Comparison of ENCODE assay signal across 9 cellular contexts in the genomic region with DNA sequence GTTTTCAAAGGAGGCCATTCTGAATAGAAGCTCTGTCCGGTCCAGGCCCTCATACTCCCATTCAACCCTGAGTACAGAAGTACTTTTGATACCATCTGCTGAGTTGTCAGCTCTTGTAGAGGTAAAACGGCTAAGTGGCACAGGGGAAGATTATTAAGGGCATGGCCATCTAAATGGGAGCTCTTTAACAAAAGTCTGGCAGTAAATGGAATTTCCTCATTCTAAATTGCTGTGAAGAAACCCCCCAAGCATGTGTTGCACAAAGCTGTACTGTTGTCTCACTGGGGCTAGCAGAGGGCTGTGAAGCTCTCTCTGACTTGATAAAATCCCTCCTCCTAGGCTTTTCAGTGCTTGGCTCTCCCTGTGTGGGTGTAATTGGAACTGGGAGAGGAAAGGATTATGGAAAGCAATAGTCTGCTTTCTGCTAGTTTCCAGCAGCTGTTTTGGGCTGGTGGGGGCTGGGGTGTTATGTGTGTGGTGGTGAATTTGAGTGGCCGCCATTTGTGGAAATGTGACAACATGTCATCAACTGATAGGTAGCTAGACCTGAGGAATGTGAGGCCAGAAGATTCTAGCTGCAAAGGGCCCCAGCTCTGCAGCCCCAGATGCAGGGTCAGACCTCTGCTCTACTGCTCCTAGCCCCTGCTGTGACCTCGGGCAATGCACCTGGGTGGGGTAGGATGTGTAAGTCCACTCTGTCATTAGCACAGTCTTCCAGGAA.
A peak's percentile ranks its signal among the peaks of the same experiment; 100 is the strongest.
DNase-seq lines count a peak whose midpoint lies in the region; ATAC-seq and TF ChIP-seq lines count a peak whose summit lies in the region.
"Had no signal": no experiment of that assay in that cellular context is flagged by ENCODE, and none has a peak within 500 bp of the region (broad histone marks: within the 10 kb centered on the region; RNA-seq: fewer than 3 reads in every experiment).

No MANE protein-coding gene starts in this region.

- H3K4me1 Mint-ChIP-seq in mesothelial cell of epicardium, result peaks cover 66% of the 10 kb centered on the region
- H3K4me1 Mint-ChIP-seq in type B pancreatic cell (ENCODE audit: unreplicated experiment), result peaks cover 65% of the 10 kb centered on the region

- peak overlapping the region; percentile 57 to 95 (median 87) for H3K27ac ChIP-seq in dorsolateral prefrontal cortex
- H3K27ac ChIP-seq in PC-3 (ENCODE audit: low read length), result no peak overlapping the region

- H3K36me3 ChIP-seq in PC-3 (ENCODE audit: low read depth, low read length), result 0 out of 2 replicates have a peak, but pooled peaks cover 4% of the 10 kb centered on the region

- peaks cover 51% of the 10 kb centered on the region for H4K20me1 ChIP-seq in PC-3 (ENCODE audit: low read length)

- no peaks in the 10 kb centered on the region for H3K9me2 ChIP-seq in PC-3 (replicated peaks; ENCODE audit: low read length)

- BruUV-seq in PC-3 (replicated peaks; lab: Mats Ljungman, UMichigan), result no TSS peak

- H3K79me2 ChIP-seq in PC-3 (ENCODE audit: low read length), result peaks cover 90% of the 10 kb centered on the region

- H3K27ac Mint-ChIP-seq in mesothelial cell of epicardium, result peak overlapping the region; percentile 80
- peak overlapping the region; percentile 69 for H3K27ac Mint-ChIP-seq in type B pancreatic cell

- H3F3A ChIP-seq in PC-3 (ENCODE audit: low read length, unreplicated experiment), result no peaks in the 10 kb centered on the region

- H3K27me3 Mint-ChIP-seq in mesothelial cell of epicardium (ENCODE audit: low read depth) (no peaks in the 10 kb centered on the region), type B pancreatic cell (no peaks in the 10 kb centered on the region)

- H3K9me3 Mint-ChIP-seq in mesothelial cell of epicardium (peaks cover 3% of the 10 kb centered on the region), type B pancreatic cell (peaks cover 5% of the 10 kb centered on the region)

- DNase-seq in NOMO-1 treated with DMSO at 0.1 percent for 48 hours (lab: John Stamatoyannopoulos, UW; ENCODE audit: unreplicated experiment), result peak; percentile 18
- no peak for DNase-seq in NOMO-1 treated with dmso at 0.1 percent for 144 hours (lab: John Stamatoyannopoulos, UW; ENCODE audit: unreplicated experiment)
- DNase-seq in dorsolateral prefrontal cortex, result peak in 1 of 10 donors; percentile 54
- DNase-seq in mesothelial cell of epicardium (ENCODE audit: low spot score in 2 of 2, unreplicated experiment in 2 of 2), result no peak
- no peak for DNase-seq in type B pancreatic cell (ENCODE audit: extremely low spot score, unreplicated experiment)
- no peak for DNase-seq in PC-3
- DNase-seq: NCI-H2171 had no signal

- no peak overlapping the region for H3K9ac ChIP-seq in PC-3 (ENCODE audit: low read length)

- H3K9me3 ChIP-seq in PC-3 (ENCODE audit: low read length), result no peaks in the 10 kb centered on the region

- H3K4me2 ChIP-seq in PC-3 (ENCODE audit: low read length), result no peak overlapping the region

- POLR2A ChIA-PET in PC-3 (lab: Charles Lee; ENCODE audit: unreplicated experiment), result interaction anchor here (0.6 kb wide), 1 partner anchor 497 kb away, joined by 4 read pairs; no protein-coding TSS in a partner anchor

- H3K4me3 Mint-ChIP-seq in mesothelial cell of epicardium, result no peak overlapping the region
- peak overlapping the region; percentile 16 for H3K4me3 Mint-ChIP-seq in type B pancreatic cell

- TF ChIP-seq CTCF in dorsolateral prefrontal cortex (IDR thresholded peaks at IDR 0.05 in 54 of 56, conservative IDR thresholded peaks at IDR 0.05 in 2 of 56; ENCODE audit: low read depth in 1 of 56, partially characterized antibody in 56 of 56) (no peak), mesothelial cell of epicardium (IDR thresholded peaks at IDR 0.05; ENCODE audit: unreplicated experiment) (no peak), type B pancreatic cell (conservative IDR thresholded peaks at IDR 0.05) (no peak), PC-3 (conservative IDR thresholded peaks at IDR 0.05; ENCODE audit: low read depth, low read length) (no peak)

- H3K27me3 ChIP-seq in dorsolateral prefrontal cortex, result no peaks in the 10 kb centered on the region
- no peaks in the 10 kb centered on the region for H3K27me3 ChIP-seq in PC-3 (ENCODE audit: low read length)

- no peak for ATAC-seq in PC-3
- no peak for ATAC-seq in GM18519 (IDR thresholded peaks at IDR 0.05; ENCODE audit: low FRiP score, unreplicated experiment)
- no peak for ATAC-seq in GM18868 (IDR thresholded peaks at IDR 0.05; ENCODE audit: unreplicated experiment)

- H3K4me1 ChIP-seq in PC-3 (ENCODE audit: insufficient read depth, low read length), result peaks cover 63% of the 10 kb centered on the region

- H3K4me3 ChIP-seq in dorsolateral prefrontal cortex (peak overlapping the region in 14 of 59 donors; percentile 0 to 25 (median 12)), PC-3 (ENCODE audit: low read length) (no peak overlapping the region)

- CTCF ChIA-PET in PC-3 (lab: Charles Lee), result no interaction called here

- intact Hi-C loops in dorsolateral prefrontal cortex (cut with DNase I), result no loop called here
- intact Hi-C loops in PC-3 (cut with micrococcal nuclease), result no loop called here

- H3K36me3 Mint-ChIP-seq in mesothelial cell of epicardium (peaks cover 2% of the 10 kb centered on the region), type B pancreatic cell (peaks cover 9% of the 10 kb centered on the region)

- no peak overlapping the region for H2AFZ ChIP-seq in PC-3 (ENCODE audit: low read length)
